In the genomic region with DNA sequence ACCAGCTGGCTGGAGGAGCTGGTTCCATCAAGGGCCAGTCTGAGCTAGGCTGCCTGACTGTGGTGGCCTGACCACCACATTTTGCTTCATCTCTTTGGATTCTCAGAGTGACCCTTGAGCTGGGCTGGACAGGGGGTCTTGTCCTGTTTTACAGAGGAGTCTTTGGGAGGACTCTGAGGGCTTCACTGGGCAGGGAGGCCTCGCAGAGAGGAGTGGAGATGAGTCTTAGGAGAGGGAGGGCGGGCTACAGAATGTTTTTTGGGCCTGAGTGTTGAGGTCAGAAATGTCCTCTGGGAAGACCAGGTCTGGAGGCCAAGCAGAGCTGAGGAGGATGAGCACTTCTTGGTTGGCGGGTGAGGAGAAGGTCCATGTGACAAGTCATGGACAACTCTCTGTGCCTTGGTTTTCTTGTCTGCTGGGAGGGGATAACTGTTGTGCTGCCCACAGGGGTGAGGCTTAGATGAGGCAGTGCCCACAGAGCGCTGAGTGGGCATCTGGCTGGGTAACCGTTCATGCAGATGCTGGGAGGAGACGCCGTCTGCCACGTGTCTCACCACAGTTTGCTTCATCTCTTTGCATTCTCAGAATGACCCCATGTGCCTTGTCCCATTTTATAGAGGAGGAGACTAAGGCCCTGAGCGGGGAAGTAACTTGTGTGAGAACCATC, we compare ENCODE assay signal across 12 cellular contexts.
DNase-seq lines count a peak whose midpoint lies in the region; ATAC-seq lines count a peak whose summit lies in the region.
"Had no signal": no experiment of that assay in that cellular context is flagged by ENCODE, and none has a peak within 500 bp of the region (broad histone marks: within the 10 kb centered on the region; RNA-seq: fewer than 3 reads in every experiment).

No MANE protein-coding gene starts in this region.

- no peak for ATAC-seq in HG03025 (IDR thresholded peaks at IDR 0.05; ENCODE audit: low FRiP score, unreplicated experiment)
- ATAC-seq: activated T-cell treated with anti-CD3 and anti-CD28 coated beads, Interleukin-2, amount 50 U/mL, for 72 hours had no signal

- H3K36me3 ChIP-seq in mucosa of rectum (ENCODE audit: control insufficient read depth in 2 of 2, insufficient read depth in 2 of 2, low read length in 2 of 2), result peaks cover 3 to 9% of the 10 kb centered on the region in 2 donors
- peaks cover 0 to 19% (median 15%) of the 10 kb centered on the region in 5 donors for H3K36me3 ChIP-seq in subcutaneous abdominal adipose tissue (ENCODE audit: control insufficient read depth in 5 of 5, insufficient read depth in 5 of 5, low read length in 5 of 5)

- DNase-seq in MV-4-11 (lab: John Stamatoyannopoulos, UW) (peak; percentile 42), kidney glomerular epithelial cell (lab: John Stamatoyannopoulos, UW) (no peak)
- DNase-seq in activated CD4-positive, alpha-beta T cell treated with anti-CD3 and anti-CD28 coated beads for 48 hours, result no peak
- DNase-seq: activated CD4-positive, alpha-beta T cell treated with anti-CD3 and anti-CD28 coated beads, Interleukin-2, amount 50 U/mL, for 1 hour; activated T-cell treated with anti-CD3 and anti-CD28 coated beads, Interleukin-2, amount 50 U/mL, for 72 hours; cortex of kidney; NCI-H1930; T1000 had no signal

- H3K4me3 ChIP-seq in mucosa of rectum (ENCODE audit: low read length in 2 of 2), result peak overlapping the region in 1 of 2 donors; percentile 7
- H3K4me3 ChIP-seq in subcutaneous abdominal adipose tissue (ENCODE audit: low read depth in 1 of 5, low read length in 5 of 5), result peak overlapping the region in 2 of 5 donors; percentile 21 to 36

- peak overlapping the region; percentile 47 for H3K27ac ChIP-seq in cingulate gyrus (ENCODE audit: low read depth, low read length)
- H3K27ac ChIP-seq in mucosa of rectum (ENCODE audit: low read depth in 2 of 2, low read length in 2 of 2), result peak overlapping the region; percentile 93 to 95
- peak overlapping the region; percentile 89 for H3K27ac ChIP-seq in subcutaneous abdominal adipose tissue (ENCODE audit: low read depth, low read length)

- H3K4me1 ChIP-seq in mucosa of rectum (ENCODE audit: control insufficient read depth in 2 of 2, insufficient read depth in 2 of 2, low read length in 2 of 2), result peaks cover 69 to 82% of the 10 kb centered on the region in 2 donors
- peaks cover 41 to 96% (median 90%) of the 10 kb centered on the region in 5 donors for H3K4me1 ChIP-seq in subcutaneous abdominal adipose tissue (ENCODE audit: control insufficient read depth in 5 of 5, insufficient read depth in 5 of 5, low read length in 5 of 5)

- H3K9me3 ChIP-seq in mucosa of rectum (ENCODE audit: control insufficient read depth in 2 of 2, low read length in 2 of 2) (no peaks in the 10 kb centered on the region), subcutaneous abdominal adipose tissue (ENCODE audit: control insufficient read depth in 5 of 5, low read length in 5 of 5) (no peaks in the 10 kb centered on the region)

- no peaks in the 10 kb centered on the region for H3K27me3 ChIP-seq in mucosa of rectum (ENCODE audit: control insufficient read depth in 2 of 2, insufficient read depth in 2 of 2, low read length in 2 of 2)
- no peaks in the 10 kb centered on the region for H3K27me3 ChIP-seq in subcutaneous abdominal adipose tissue (ENCODE audit: control insufficient read depth in 5 of 5, insufficient read depth in 4 of 5, low read length in 5 of 5)

- H3K9ac ChIP-seq in mucosa of rectum (ENCODE audit: low read depth in 1 of 2, low read length in 2 of 2) (peak overlapping the region in 1 of 2 donors; percentile 42), subcutaneous abdominal adipose tissue (ENCODE audit: low read length in 5 of 5) (peak overlapping the region; percentile 13 to 37 (median 23))
